8 cellular contexts compared by ENCODE assay signal in genomic region chr12:56221233-56221756, GRCh38. TPM values are rescaled to one million over a fixed set of nuclear protein-coding genes. Genes with fewer than 3 reads are reported as not detected.
DNase-seq lines count a peak whose midpoint lies in the region; TF ChIP-seq lines count a peak whose summit lies in the region.

No MANE protein-coding gene starts in this region.

- H3K27me3 ChIP-seq in GM23248 (replicated peaks; ENCODE audit: insufficient read depth) (no peaks in the 10 kb centered on the region), brain microvascular endothelial cell (replicated peaks) (no peaks in the 10 kb centered on the region), iPS-20b (ENCODE audit: insufficient read depth, low read length) (no peaks in the 10 kb centered on the region), skeletal muscle satellite cell (ENCODE audit: control insufficient read depth, insufficient read depth, low read length) (no peaks in the 10 kb centered on the region)

- H3K4me2 ChIP-seq in GM23248 (ENCODE audit: unreplicated experiment), result peak overlapping the region; percentile 90
- H3K4me2 ChIP-seq in skeletal muscle satellite cell (ENCODE audit: low read length), result peak overlapping the region; percentile 85

- H3K79me2 ChIP-seq in GM23248 (ENCODE audit: insufficient read depth), result peaks cover 48% of the 10 kb centered on the region

- H3K9ac ChIP-seq in GM23248, result peak overlapping the region; percentile 90
- H3K9ac ChIP-seq in iPS-20b (ENCODE audit: low read depth, low read length), result peak overlapping the region; percentile 94
- H3K9ac ChIP-seq in skeletal muscle satellite cell (ENCODE audit: low read depth, low read length), result peak overlapping the region; percentile 88

- H3K4me3 ChIP-seq in GM23248, result peak overlapping the region; percentile 98
- peak overlapping the region; percentile 86 for H3K4me3 ChIP-seq in brain microvascular endothelial cell (ENCODE audit: low read depth, low read length)
- H3K4me3 ChIP-seq in iPS-20b (ENCODE audit: low read length), result peak overlapping the region; percentile 95
- H3K4me3 ChIP-seq in skeletal muscle satellite cell (ENCODE audit: low read length), result peak overlapping the region; percentile 79

- H3K4me1 ChIP-seq in GM23248 (ENCODE audit: insufficient read depth) (peaks cover 15% of the 10 kb centered on the region), iPS-20b (ENCODE audit: insufficient read depth, low read length) (peaks cover 13% of the 10 kb centered on the region; the same call in 1 of the 2 replicates), skeletal muscle satellite cell (ENCODE audit: control insufficient read depth, insufficient read depth, low read length) (peaks cover 26% of the 10 kb centered on the region)

- H3K9me2 ChIP-seq in GM23248 (ENCODE audit: insufficient read depth), result no peaks in the 10 kb centered on the region

- TF ChIP-seq CTCF in brain microvascular endothelial cell (IDR thresholded peaks at IDR 0.05; ENCODE audit: low read depth, low read length, missing control alignments), result no peak

- H3K9me3 ChIP-seq in GM23248 (ENCODE audit: low read depth) (no peaks in the 10 kb centered on the region), iPS-20b (ENCODE audit: insufficient read depth, low read depth, low read length) (no peaks in the 10 kb centered on the region), skeletal muscle satellite cell (replicated peaks; ENCODE audit: low read length) (no peaks in the 10 kb centered on the region)

- no peaks in the 10 kb centered on the region for H4K20me1 ChIP-seq in GM23248 (ENCODE audit: insufficient read depth)

- WGBS in GM23248 (ENCODE audit: low coverage in 1 of 2, low lambda C conversion rate in 2 of 2, missing lambda C conversion rate in 2 of 2), 2 experiments, result 1 to 3% methylated on average over 17 to 21 of the region's 21 CpGs

- H3K27ac ChIP-seq in GM23248, result peak overlapping the region; percentile 94
- H3K27ac ChIP-seq in brain microvascular endothelial cell, result peak overlapping the region; percentile 93
- peak overlapping the region; percentile 86 for H3K27ac ChIP-seq in iPS-20b (ENCODE audit: low read length)

- peaks cover 19% of the 10 kb centered on the region for H3F3A ChIP-seq in GM23248 (ENCODE audit: insufficient read depth)

- DNase-seq in NCI-H2171 (lab: John Stamatoyannopoulos, UW), result peak; percentile 86
- DNase-seq in NCI-H2171 treated with DMSO at 0.1 percent for 48 hours (lab: John Stamatoyannopoulos, UW), result no peak
- DNase-seq in GM23248, result peak; percentile 90
- DNase-seq in NCI-H1105 (lab: John Stamatoyannopoulos, UW), result peak; percentile 17
- peak; percentile 48 for DNase-seq in brain microvascular endothelial cell
- no peak for DNase-seq in activated CD8-positive, alpha-beta memory T cell treated with anti-CD3 and anti-CD28 coated beads, Interleukin-2, amount 50 U/mL, for 48 hours

- H3K36me3 ChIP-seq in GM23248 (ENCODE audit: low read depth) (0 out of 2 replicates have a peak, but pooled peaks cover 2% of the 10 kb centered on the region), brain microvascular endothelial cell (replicated peaks) (peaks cover 5% of the 10 kb centered on the region), iPS-20b (ENCODE audit: insufficient read depth, low read depth, low read length) (peaks cover 15% of the 10 kb centered on the region), skeletal muscle satellite cell (ENCODE audit: insufficient read depth, low read length) (peaks cover 4% of the 10 kb centered on the region)

- peak overlapping the region; percentile 83 for H2AFZ ChIP-seq in GM23248

- in situ Hi-C loops in GM23248 (cut with MboI) (no loop called here), brain microvascular endothelial cell (cut with HindIII; ENCODE audit: low pct_ligation_motif_present, low sequenced_read_pairs) (no loop called here)

RNA-seq across cellular contexts. Expression of gene RNF41, which starts 0.4 kb away (rescaled TPM):
- 120 and 125 TPM in 2 replicates for total RNA-seq in GM23248 (2014; rRNA removed; shearing (Covaris generic))
- polyA plus RNA-seq in GM23248 (2016; fragmentation: Nextera tagmentation; extraction: Ambion mirVana), result 37.6 and 39.4 TPM in 2 replicates
- total RNA-seq in skeletal muscle satellite cell (2012; rRNA removed), result 55.0 and 59.4 TPM in 2 replicates

RNA-seq across cellular contexts. Expression of gene NABP2, which starts 2.8 kb away (rescaled TPM):
- 29.9 and 42.1 TPM in 2 replicates for total RNA-seq in GM23248 (2014; rRNA removed; shearing (Covaris generic))
- polyA plus RNA-seq in GM23248 (2016; fragmentation: Nextera tagmentation; extraction: Ambion mirVana), result 40.1 and 40.4 TPM in 2 replicates
- 25.3 and 29.7 TPM in 2 replicates for total RNA-seq in skeletal muscle satellite cell (2012; rRNA removed)

RNA-seq across cellular contexts. Expression of gene SLC39A5, which starts 8.6 kb away (rescaled TPM):
- not detected in 2 replicates for total RNA-seq in GM23248 (2014; rRNA removed; shearing (Covaris generic))
- polyA plus RNA-seq in GM23248 (2016; fragmentation: Nextera tagmentation; extraction: Ambion mirVana), result not detected in 2 replicates
- not detected in 2 replicates for total RNA-seq in skeletal muscle satellite cell (2012; rRNA removed)

RNA-seq across cellular contexts. Expression of gene SMARCC2, which starts 32.0 kb away (rescaled TPM):
- total RNA-seq in GM23248 (2014; rRNA removed; shearing (Covaris generic)), result 23.4 and 34.0 TPM in 2 replicates
- polyA plus RNA-seq in GM23248 (2016; fragmentation: Nextera tagmentation; extraction: Ambion mirVana), result 64.3 and 66.9 TPM in 2 replicates
- 24.9 and 27.1 TPM in 2 replicates for total RNA-seq in skeletal muscle satellite cell (2012; rRNA removed)

RNA-seq across cellular contexts. Expression of gene ANKRD52, which starts 36.9 kb away (rescaled TPM):
- total RNA-seq in GM23248 (2014; rRNA removed; shearing (Covaris generic)), result 24.5 and 26.9 TPM in 2 replicates
- polyA plus RNA-seq in GM23248 (2016; fragmentation: Nextera tagmentation; extraction: Ambion mirVana), result 61.5 and 61.7 TPM in 2 replicates
- total RNA-seq in skeletal muscle satellite cell (2012; rRNA removed), result 18.5 and 21.4 TPM in 2 replicates

Comparison
In these comparisons a context has a peak if more than half of its experiments do, and no peak if none do; other contexts are left out.
1. DNase-seq: peak in NCI-H2171 (single experiment), GM23248 (single experiment), NCI-H1105 (single experiment) and brain microvascular endothelial cell (single experiment); none in NCI-H2171 treated with DMSO at 0.1 percent for 48 hours (single experiment) and activated CD8-positive, alpha-beta memory T cell treated with anti-CD3 and anti-CD28 coated beads, Interleukin-2, amount 50 U/mL, for 48 hours (single experiment).
2. Peak in every context shown above with its lines, with median percentiles within 50 percentile points of each other: H3K27ac ChIP-seq, H3K4me3 ChIP-seq and H3K9ac ChIP-seq.